ENCODE assay signal across 16 cellular contexts in genomic region chr3:138921316-138922292, GRCh38. TPM values are rescaled to one million over a fixed set of nuclear protein-coding genes. Genes with fewer than 3 reads are reported as not detected.
DNase-seq lines count a peak whose midpoint lies in the region; ATAC-seq, FAIRE-seq and TF ChIP-seq lines count a peak whose summit lies in the region.
"Had no signal": no experiment of that assay in that cellular context is flagged by ENCODE, and none has a peak within 500 bp of the region (broad histone marks: within the 10 kb centered on the region; RNA-seq: fewer than 3 reads in every experiment).

No MANE protein-coding gene starts in this region.

- H3K9ac ChIP-seq in astrocyte (ENCODE audit: low read length), result peak overlapping the region; percentile 36
- no peak overlapping the region for H3K9ac ChIP-seq in kidney (ENCODE audit: low read length in 2 of 2)
- H3K9ac ChIP-seq: KMS-11 had no signal

- peaks cover 3% of the 10 kb centered on the region for H3K27me3 Mint-ChIP-seq in astrocyte (ENCODE audit: low read depth, unreplicated experiment)

- H3K9me3 ChIP-seq in astrocyte (ENCODE audit: insufficient read depth, low read depth, low read length) (no peaks in the 10 kb centered on the region), kidney (ENCODE audit: control insufficient read depth in 1 of 2, low read length in 2 of 2) (no peaks in the 10 kb centered on the region)
- H3K9me3 ChIP-seq: BLaER1 treated with 17β-estradiol and CSF1 and Interleukin-3, amounts not matched to agents 10 nM and 100 nM; gastroesophageal sphincter; right lobe of liver had no signal

- peak overlapping the region; percentile 42 for H3K4me3 Mint-ChIP-seq in astrocyte (ENCODE audit: unreplicated experiment)
- H3K4me3 Mint-ChIP-seq: activated CD4-positive, alpha-beta memory T cell treated with anti-CD3 and anti-CD28 coated beads for 36 hours; activated naive CD8-positive, alpha-beta T cell treated with anti-CD3 and anti-CD28 coated beads, Interleukin-2, amount 10 ng/mL, durations not matched to agents 7 days and 5 days had no signal

- peak overlapping the region; percentile 69 for H3K4me2 ChIP-seq in astrocyte (ENCODE audit: low read length)
- H3K4me2 ChIP-seq: KMS-11 had no signal

- H3K27ac Mint-ChIP-seq in astrocyte (ENCODE audit: unreplicated experiment), result peak overlapping the region; percentile 95
- H3K27ac Mint-ChIP-seq: activated CD4-positive, alpha-beta memory T cell treated with anti-CD3 and anti-CD28 coated beads for 36 hours; activated naive CD8-positive, alpha-beta T cell treated with anti-CD3 and anti-CD28 coated beads, Interleukin-2, amount 10 ng/mL, durations not matched to agents 7 days and 5 days had no signal

- no peaks in the 10 kb centered on the region for H4K20me1 ChIP-seq in astrocyte (ENCODE audit: insufficient read depth, low read length)
- H4K20me1 ChIP-seq: BLaER1 treated with 17β-estradiol and CSF1 and Interleukin-3, amounts not matched to agents 10 nM and 100 nM had no signal

- H3K4me1 ChIP-seq in astrocyte (ENCODE audit: insufficient read depth, low read length) (peaks cover 12% of the 10 kb centered on the region), kidney (ENCODE audit: control insufficient read depth in 1 of 2, insufficient read depth in 1 of 2, low read depth in 1 of 2, low read length in 2 of 2) (peaks cover 3 to 4% of the 10 kb centered on the region in 2 donors)
- H3K4me1 ChIP-seq: right lobe of liver had no signal

- intact Hi-C loops in kidney (cut with DNase I) (no loop called here), cardiac septum (cut with DNase I) (loop anchor here (5.0 to 10.0 kb wide), 2 partner anchors 444 to 507 kb away; no protein-coding TSS in a partner anchor)

- H3K36me3 ChIP-seq in astrocyte (ENCODE audit: insufficient read depth, low read length) (no peaks in the 10 kb centered on the region), kidney (ENCODE audit: control insufficient read depth in 1 of 2, insufficient read depth in 2 of 2, low read length in 2 of 2) (no peaks in the 10 kb centered on the region)
- H3K36me3 ChIP-seq: BLaER1 treated with 17β-estradiol and CSF1 and Interleukin-3, amounts not matched to agents 10 nM and 100 nM; gastroesophageal sphincter; right lobe of liver had no signal

- no peaks in the 10 kb centered on the region for H3K9me3 Mint-ChIP-seq in astrocyte (ENCODE audit: unreplicated experiment)
- H3K9me3 Mint-ChIP-seq: activated CD4-positive, alpha-beta memory T cell treated with anti-CD3 and anti-CD28 coated beads for 36 hours; activated naive CD8-positive, alpha-beta T cell treated with anti-CD3 and anti-CD28 coated beads, Interleukin-2, amount 10 ng/mL, durations not matched to agents 7 days and 5 days had no signal

- H3K27ac ChIP-seq in astrocyte (ENCODE audit: low read depth, low read length) (peak overlapping the region; percentile 40), kidney (ENCODE audit: low read depth in 2 of 2, low read length in 2 of 2) (no peak overlapping the region)
- H3K27ac ChIP-seq: BLaER1 treated with 17β-estradiol and CSF1 and Interleukin-3, amounts not matched to agents 10 nM and 100 nM; gastroesophageal sphincter; KMS-11; right lobe of liver had no signal

- H3K4me1 Mint-ChIP-seq in astrocyte (ENCODE audit: low read depth, unreplicated experiment), result peaks cover 15% of the 10 kb centered on the region

- no peaks in the 10 kb centered on the region for H3K79me2 ChIP-seq in astrocyte (ENCODE audit: insufficient read depth, low read length)

- TF ChIP-seq CTCF in astrocyte (IDR thresholded peaks at IDR 0.05; ENCODE audit: insufficient read depth, low read depth, low read length) (no peak), kidney (IDR thresholded peaks at IDR 0.05; ENCODE audit: borderline replicate concordance, extremely low read depth, insufficient read depth) (no peak)

- FAIRE-seq in astrocyte (lab: Jason Lieb, UNC), result no peak
- no peak for FAIRE-seq in kidney (lab: Jason Lieb, UNC)

- ATAC-seq in HG02981 (IDR thresholded peaks at IDR 0.05; ENCODE audit: unreplicated experiment), result no peak
- ATAC-seq: gastroesophageal sphincter had no signal

- in situ Hi-C loops in ACHN (cut with HindIII; ENCODE audit: low pct_ligation_motif_present, low pct_unique_long_range_greater_than_20kb, low sequenced_read_pairs), result loop anchor here (25.0 kb wide), 1 partner anchor 209 kb away; no protein-coding TSS in a partner anchor

- H3K27me3 ChIP-seq in astrocyte (ENCODE audit: insufficient read depth, low read length), result peaks cover 4% of the 10 kb centered on the region
- H3K27me3 ChIP-seq: BLaER1 treated with 17β-estradiol and CSF1 and Interleukin-3, amounts not matched to agents 10 nM and 100 nM; right lobe of liver had no signal

- no peaks in the 10 kb centered on the region for H3K36me3 Mint-ChIP-seq in astrocyte (ENCODE audit: low read depth, unreplicated experiment)
- H3K36me3 Mint-ChIP-seq: activated CD4-positive, alpha-beta memory T cell treated with anti-CD3 and anti-CD28 coated beads for 36 hours; activated naive CD8-positive, alpha-beta T cell treated with anti-CD3 and anti-CD28 coated beads, Interleukin-2, amount 10 ng/mL, durations not matched to agents 7 days and 5 days had no signal

- H3K4me3 ChIP-seq in astrocyte (ENCODE audit: insufficient read depth, low read depth, low read length) (no peak overlapping the region), kidney (ENCODE audit: low read length in 2 of 2) (no peak overlapping the region)
- H3K4me3 ChIP-seq: BLaER1 treated with 17β-estradiol and CSF1 and Interleukin-3, amounts not matched to agents 10 nM and 100 nM; gastroesophageal sphincter; right lobe of liver had no signal

- DNase-seq in ACHN (peak; percentile 78), HT-29 (ENCODE audit: low spot score) (peak; percentile 51), astrocyte (ENCODE audit: low read depth) (peak; percentile 87), kidney (peak; percentile 79), cardiac septum (ENCODE audit: low spot score) (no peak), DMS53 (lab: John Stamatoyannopoulos, UW) (no peak)
- no peak for DNase-seq in stimulated activated CD8-positive, alpha-beta memory T cell treated with anti-CD3 and anti-CD28 coated beads, Interleukin-4, amount 100 ng/mL, for 48 hours
- DNase-seq: activated CD4-positive, alpha-beta memory T cell treated with anti-CD3 and anti-CD28 coated beads for 36 hours; activated naive CD8-positive, alpha-beta T cell treated with anti-CD3 and anti-CD28 coated beads, Interleukin-2, amount 10 ng/mL, durations not matched to agents 7 days and 5 days; NCI-H2171 treated with DMSO at 0.1 percent for 48 hours; right lobe of liver had no signal

- H2AFZ ChIP-seq in astrocyte (ENCODE audit: low read depth, low read length), result peak overlapping the region; percentile 9

RNA-seq across cellular contexts. Expression of gene FOXL2, which starts 25.3 kb away (rescaled TPM):
- total RNA-seq in HT-29 (2014; rRNA removed; shearing (Covaris generic)), result not detected in 2 replicates
- 3.7 and 4.5 TPM in 2 replicates for total RNA-seq in astrocyte
- not detected for total RNA-seq in kidney
- not detected for polyA plus RNA-seq in kidney (ENCODE audit: insufficient read depth, low read depth, low replicate concordance)
- 0.11 TPM for total RNA-seq in cardiac septum
- total RNA-seq: activated CD4-positive, alpha-beta memory T cell treated with anti-CD3 and anti-CD28 coated beads for 36 hours; activated naive CD8-positive, alpha-beta T cell treated with anti-CD3 and anti-CD28 coated beads, Interleukin-2, amount 10 ng/mL, durations not matched to agents 7 days and 5 days; gastroesophageal sphincter; mesenteric fat pad; right lobe of liver had no signal

RNA-seq across cellular contexts. Expression of gene FOXL2NB, which starts 25.4 kb away (rescaled TPM):
- total RNA-seq in HT-29 (2014; rRNA removed; shearing (Covaris generic)), result not detected in 2 replicates
- 3.9 and 5.2 TPM in 2 replicates for total RNA-seq in astrocyte
- not detected for total RNA-seq in kidney
- polyA plus RNA-seq in kidney (ENCODE audit: insufficient read depth, low read depth, low replicate concordance), result not detected
- total RNA-seq in cardiac septum, result not detected
- total RNA-seq: activated CD4-positive, alpha-beta memory T cell treated with anti-CD3 and anti-CD28 coated beads for 36 hours; activated naive CD8-positive, alpha-beta T cell treated with anti-CD3 and anti-CD28 coated beads, Interleukin-2, amount 10 ng/mL, durations not matched to agents 7 days and 5 days; mesenteric fat pad; right lobe of liver had no signal

Comparison
In these comparisons a context has a peak if more than half of its experiments do, and no peak if none do; other contexts are left out.
1. DNase-seq: peak in ACHN (single experiment), HT-29 (single experiment), astrocyte (single experiment) and kidney (single experiment); none in cardiac septum (single experiment), DMS53 (single experiment) and stimulated activated CD8-positive, alpha-beta memory T cell treated with anti-CD3 and anti-CD28 coated beads, Interleukin-4, amount 100 ng/mL, for 48 hours (single experiment).